In the genomic region with DNA sequence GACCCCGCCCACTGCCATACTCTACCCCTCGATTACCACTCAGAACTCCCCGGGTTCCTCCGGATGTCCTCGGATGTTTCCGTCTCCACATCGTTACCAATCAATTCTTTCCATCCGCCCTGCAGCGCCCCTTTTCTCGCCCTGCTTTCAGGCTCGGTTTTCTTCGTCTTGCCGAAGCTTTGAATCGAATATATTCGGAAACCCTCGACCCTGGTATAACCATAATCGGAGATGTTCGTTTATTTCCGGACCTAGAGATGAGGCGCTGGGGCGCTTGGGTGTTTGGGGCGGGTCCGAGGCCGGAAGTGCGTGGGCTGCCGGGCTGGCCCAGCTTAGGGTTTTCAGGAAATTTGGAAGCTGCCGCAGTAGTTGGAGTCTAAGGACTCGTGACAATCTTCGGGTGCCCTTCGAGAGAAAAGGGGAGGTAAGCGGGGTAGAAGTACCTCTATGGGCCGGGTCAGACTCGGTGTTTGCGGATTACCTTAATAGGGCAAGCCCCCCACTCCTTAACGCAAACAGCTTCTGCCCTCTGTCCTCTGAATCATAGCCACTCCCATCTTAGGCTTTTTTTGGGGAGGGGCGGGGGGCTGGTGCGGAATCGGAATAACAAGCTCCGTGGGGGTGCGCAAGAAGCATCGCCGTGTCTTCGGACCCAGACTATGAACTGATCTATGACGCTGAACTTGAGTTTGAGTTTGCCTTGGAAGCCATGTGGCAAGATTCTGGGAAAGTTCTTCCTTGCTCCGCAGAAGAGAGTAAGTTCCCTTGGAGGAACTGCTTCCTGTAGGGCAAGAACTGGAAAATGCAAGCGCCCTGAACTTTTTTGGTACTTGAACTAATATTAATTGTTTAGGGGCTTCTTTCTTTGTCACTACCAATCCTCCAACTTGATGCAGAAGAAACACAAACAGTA, we compare ENCODE assay signal across 8 cellular contexts. TPM values are rescaled to one million over a fixed set of nuclear protein-coding genes. Genes with fewer than 3 reads are reported as not detected.
DNase-seq lines count a peak whose midpoint lies in the region; ATAC-seq and TF ChIP-seq lines count a peak whose summit lies in the region.

A gene with protein sequence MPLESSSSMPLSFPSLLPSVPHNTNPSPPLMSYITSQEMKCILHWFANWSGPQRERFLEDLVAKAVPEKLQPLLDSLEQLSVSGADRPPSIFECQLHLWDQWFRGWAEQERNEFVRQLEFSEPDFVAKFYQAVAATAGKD (plus strand): TSS at position 310 of the 913 bp plus-strand sequence. CDS start 2,154 bp downstream, outside the sequence.

- H3K27ac ChIP-seq in KMS-11 (peak within 1 kb of the TSS; percentile 82), foreskin keratinocyte (peak within 1 kb of the TSS; percentile 88), neutrophil (peak within 1 kb of the TSS; percentile 89), urinary bladder (ENCODE audit: low read depth) (peak within 1 kb of the TSS; percentile 98)

- H3K27me3 ChIP-seq in KMS-11 (ENCODE audit: insufficient read depth, low read depth) = no peaks in the 10 kb centered on the region
- H3K27me3 ChIP-seq in foreskin keratinocyte = no peaks in the 10 kb centered on the region
- H3K27me3 ChIP-seq in neutrophil = no peaks in the 10 kb centered on the region

- H3K4me1 Mint-ChIP-seq in activated T-helper 1 cell treated with anti-CD3 and anti-CD28 coated beads, Interleukin-12 subunit alpha, Interleukin-12 subunit beta, Interleukin-2, Interleukin-4 antibody, amounts not matched to agents 30 ng/mL and 10 ng/mL and 1 ng/mL, durations not matched to agents 14 hours and 24 hours and 36 hours (ENCODE audit: low read depth) = peaks cover 15% of the 10 kb centered on the region

- ATAC-seq in GM21723 (IDR thresholded peaks at IDR 0.05; ENCODE audit: unreplicated experiment) (peak; percentile 91), foreskin keratinocyte (peak; percentile 90)

- peaks cover 44% of the 10 kb centered on the region for H3K79me2 ChIP-seq in KMS-11 (ENCODE audit: insufficient read depth, low read depth)

- H3K27ac Mint-ChIP-seq in activated T-helper 1 cell treated with anti-CD3 and anti-CD28 coated beads, Interleukin-12 subunit alpha, Interleukin-12 subunit beta, Interleukin-2, Interleukin-4 antibody, amounts not matched to agents 30 ng/mL and 10 ng/mL and 1 ng/mL, durations not matched to agents 14 hours and 24 hours and 36 hours = no peak within 1 kb of the TSS

- H3K4me2 ChIP-seq in KMS-11 = peak within 1 kb of the TSS; percentile 87

- WGBS in urinary bladder = under 1% methylated on average over 46 of the region's 46 CpGs

- no peak within 1 kb of the TSS for H3K4me3 Mint-ChIP-seq in activated T-helper 1 cell treated with anti-CD3 and anti-CD28 coated beads, Interleukin-12 subunit alpha, Interleukin-12 subunit beta, Interleukin-2, Interleukin-4 antibody, amounts not matched to agents 30 ng/mL and 10 ng/mL and 1 ng/mL, durations not matched to agents 14 hours and 24 hours and 36 hours

- peaks cover 17% of the 10 kb centered on the region for H3K4me1 ChIP-seq in KMS-11 (ENCODE audit: low read depth, poor library complexity, severe bottlenecking)
- peaks cover 3% of the 10 kb centered on the region for H3K4me1 ChIP-seq in foreskin keratinocyte
- H3K4me1 ChIP-seq in neutrophil (ENCODE audit: control insufficient read depth in 1 of 2, insufficient read depth in 1 of 2, low read depth in 1 of 2, low read length in 1 of 2) = peaks cover 37 to 41% of the 10 kb centered on the region in 2 experiments
- no peaks in the 10 kb centered on the region for H3K4me1 ChIP-seq in urinary bladder (ENCODE audit: insufficient read depth)

- H3K9me3 Mint-ChIP-seq in activated T-helper 1 cell treated with anti-CD3 and anti-CD28 coated beads, Interleukin-12 subunit alpha, Interleukin-12 subunit beta, Interleukin-2, Interleukin-4 antibody, amounts not matched to agents 30 ng/mL and 10 ng/mL and 1 ng/mL, durations not matched to agents 14 hours and 24 hours and 36 hours = no peaks in the 10 kb centered on the region

- TF ChIP-seq CTCF in KMS-11 (conservative IDR thresholded peaks at IDR 0.05; ENCODE audit: low read depth, low read length) = no peak
- no peak for TF ChIP-seq CTCF in foreskin keratinocyte (conservative IDR thresholded peaks at IDR 0.05)
- TF ChIP-seq CTCF in neutrophil (IDR thresholded peaks at IDR 0.05) = peak; percentile 54

- DNase-seq in EH (ENCODE audit: low read depth) (peak; percentile 100), foreskin keratinocyte (peak; percentile 97 to 99), SKM-1 treated with dmso at 0.1 percent for 144 hours (lab: John Stamatoyannopoulos, UW; ENCODE audit: unreplicated experiment) (no peak)
- DNase-seq in activated T-helper 1 cell treated with anti-CD3 and anti-CD28 coated beads, Interleukin-12 subunit alpha, Interleukin-12 subunit beta, Interleukin-2, Interleukin-4 antibody, amounts not matched to agents 30 ng/mL and 10 ng/mL and 1 ng/mL, durations not matched to agents 14 hours and 24 hours and 36 hours (ENCODE audit: low spot score) = peak; percentile 99

- no peaks in the 10 kb centered on the region for H3K9me3 ChIP-seq in neutrophil

- H3K36me3 ChIP-seq in KMS-11 (ENCODE audit: insufficient read depth) (no peaks in the 10 kb centered on the region), neutrophil (peaks cover 47% of the 10 kb centered on the region), urinary bladder (ENCODE audit: insufficient read depth) (no peaks in the 10 kb centered on the region)

- H3K36me3 Mint-ChIP-seq in activated T-helper 1 cell treated with anti-CD3 and anti-CD28 coated beads, Interleukin-12 subunit alpha, Interleukin-12 subunit beta, Interleukin-2, Interleukin-4 antibody, amounts not matched to agents 30 ng/mL and 10 ng/mL and 1 ng/mL, durations not matched to agents 14 hours and 24 hours and 36 hours (ENCODE audit: low read depth) = peaks cover 34% of the 10 kb centered on the region

- intact Hi-C loops in activated T-helper 1 cell treated with anti-CD3 and anti-CD28 coated beads, Interleukin-12 subunit alpha, Interleukin-12 subunit beta, Interleukin-2, Interleukin-4 antibody, amounts not matched to agents 30 ng/mL and 10 ng/mL and 1 ng/mL, durations not matched to agents 14 hours and 24 hours and 36 hours (cut with micrococcal nuclease) = loop anchor here (1.0 to 10.0 kb wide), 15 partner anchors 25 to 1825 kb away; a partner anchor contains a TSS

- H3K27me3 Mint-ChIP-seq in activated T-helper 1 cell treated with anti-CD3 and anti-CD28 coated beads, Interleukin-12 subunit alpha, Interleukin-12 subunit beta, Interleukin-2, Interleukin-4 antibody, amounts not matched to agents 30 ng/mL and 10 ng/mL and 1 ng/mL, durations not matched to agents 14 hours and 24 hours and 36 hours (ENCODE audit: insufficient read depth) = no peaks in the 10 kb centered on the region

- H3K4me3 ChIP-seq in KMS-11 (IDR thresholded peaks at IDR 0.05; ENCODE audit: insufficient read depth, low read depth, low read length) (no peak within 1 kb of the TSS), neutrophil (ENCODE audit: low read depth in 1 of 2, low read length in 1 of 2) (peak within 1 kb of the TSS; percentile 92 to 98), urinary bladder (ENCODE audit: low read depth, low read length) (peak within 1 kb of the TSS; percentile 74)

- peak within 1 kb of the TSS; percentile 55 for H2AFZ ChIP-seq in KMS-11 (ENCODE audit: low read depth)

- peak within 1 kb of the TSS; percentile 86 for H3K9ac ChIP-seq in KMS-11

- no peaks in the 10 kb centered on the region for H4K20me1 ChIP-seq in KMS-11 (ENCODE audit: insufficient read depth)

RNA-seq across cellular contexts. Expression of the gene that starts here (rescaled TPM):
- total RNA-seq in activated T-helper 1 cell treated with anti-CD3 and anti-CD28 coated beads, Interleukin-12 subunit alpha, Interleukin-12 subunit beta, Interleukin-2, Interleukin-4 antibody, amounts not matched to agents 30 ng/mL and 10 ng/mL and 1 ng/mL, durations not matched to agents 14 hours and 24 hours and 36 hours = 49.7 and 55.6 TPM in 2 replicates
- 76.7 and 80.2 TPM in 2 replicates for total RNA-seq in foreskin keratinocyte
- 86.6 and 91.2 TPM in 2 replicates for polyA plus RNA-seq in foreskin keratinocyte
- total RNA-seq in urinary bladder = 37.2 TPM
- polyA plus RNA-seq in urinary bladder = 51.8 TPM
